In the genomic region with DNA sequence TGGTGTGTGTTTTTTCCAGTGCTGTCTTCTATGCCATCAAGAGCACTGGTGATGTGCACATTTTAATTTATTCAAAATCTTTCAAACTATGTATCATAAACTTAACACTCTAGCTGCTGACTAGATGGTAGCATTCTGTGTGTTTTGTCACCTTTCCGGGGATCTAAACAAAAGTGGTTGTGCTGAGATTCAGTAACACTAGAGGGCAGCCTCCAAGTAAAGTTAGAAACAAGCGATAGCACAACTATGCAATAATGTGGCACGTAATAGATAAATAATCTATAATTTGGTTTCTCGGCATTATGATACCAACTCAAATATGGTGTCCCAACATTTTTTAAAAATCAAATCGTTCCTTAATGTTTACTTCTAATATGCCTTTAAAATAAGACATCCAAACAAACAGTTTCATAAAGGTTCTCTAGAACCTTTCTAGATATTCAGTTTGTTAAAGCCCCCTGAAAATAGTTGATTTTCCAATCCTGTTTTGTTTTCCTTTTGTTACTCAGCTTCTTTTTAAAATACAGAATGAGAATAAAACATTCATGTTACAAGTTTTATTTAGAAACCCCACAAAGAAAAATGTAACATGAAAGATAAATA, we compare ENCODE assay signal across 9 cellular contexts. TPM values are rescaled to one million over a fixed set of nuclear protein-coding genes. Genes with fewer than 3 reads are reported as not detected.
A peak's percentile ranks its signal among the peaks of the same experiment; 100 is the strongest.
DNase-seq lines count a peak whose midpoint lies in the region; ATAC-seq, FAIRE-seq and TF ChIP-seq lines count a peak whose summit lies in the region.
"Had no signal": no experiment of that assay in that cellular context is flagged by ENCODE, and none has a peak within 500 bp of the region (broad histone marks: within the 10 kb centered on the region; RNA-seq: fewer than 3 reads in every experiment).

No MANE protein-coding gene starts in this region.

- H3K9ac ChIP-seq in K562 (ENCODE audit: insufficient read depth in 1 of 2, low read depth in 2 of 2, low read length in 2 of 2): no peak overlapping the region

- H3K4me2 ChIP-seq in K562 (ENCODE audit: insufficient read depth, low read length): no peak overlapping the region

- H3K4me1 ChIP-seq in K562 (replicated peaks in 1 of 2; ENCODE audit: control insufficient read depth in 2 of 2, insufficient read depth in 2 of 2, low read length in 2 of 2): no peaks in the 10 kb centered on the region

- H3K4me1 Mint-ChIP-seq in mesothelial cell of epicardium: peaks cover 39% of the 10 kb centered on the region

- POLR2A ChIA-PET in K562 (lab: Yijun Ruan, JAX): no interaction called here

- no peaks in the 10 kb centered on the region for H3K9me1 ChIP-seq in K562 (ENCODE audit: control insufficient read depth, insufficient read depth, low read length)

- TF ChIP-seq EP300 in K562 (IDR thresholded peaks at IDR 0.05; ENCODE audit: low read length): no peak

- intact Hi-C loops in K562 (cut with micrococcal nuclease): loop anchor here (10.0 kb wide), 1 partner anchor 423 kb away; no protein-coding TSS in a partner anchor

- H3K36me3 ChIP-seq in K562 (ENCODE audit: control insufficient read depth, insufficient read depth, low read length): no peaks in the 10 kb centered on the region

- in situ Hi-C loops in K562 (cut with MboI): no loop called here

- TF ChIP-seq POLR2A in K562 (conservative IDR thresholded peaks at IDR 0.05): no peak

- DNase-seq in GM12865 (ENCODE audit: low read depth): peak; percentile 55
- peak in 2 of 4 experiments; percentile 22 to 28 for DNase-seq in K562 (ENCODE audit: extremely low read depth in 1 of 4, low spot score in 3 of 4)
- no peak for DNase-seq in mesothelial cell of epicardium (ENCODE audit: low spot score in 2 of 2, unreplicated experiment in 2 of 2)
- no peak for DNase-seq in NOMO-1 treated with DMSO at 0.1 percent for 48 hours (lab: John Stamatoyannopoulos, UW; ENCODE audit: unreplicated experiment)
- no peak for DNase-seq in NCI-H2171 (lab: John Stamatoyannopoulos, UW)
- no peak for DNase-seq in NCI-H2196 (lab: John Stamatoyannopoulos, UW; ENCODE audit: unreplicated experiment)

- peak in 1 of 2 experiments; percentile 58; a peak in 3 of 4 replicates for TF ChIP-seq RAD21 in K562 (CRISPR knock-in tag; conservative IDR thresholded peaks at IDR 0.05 in 1 of 2, IDR thresholded peaks at IDR 0.05 in 1 of 2)

- H2AFZ ChIP-seq in K562 (ENCODE audit: low read depth, low read length): no peak overlapping the region

- no peak overlapping the region for H3K27ac Mint-ChIP-seq in mesothelial cell of epicardium
- H3K27ac Mint-ChIP-seq: memory B cell had no signal

- ATAC-seq in HG03469 (IDR thresholded peaks at IDR 0.05; ENCODE audit: unreplicated experiment) (peak; percentile 61), K562 (peak; percentile 75), HG03139 (IDR thresholded peaks at IDR 0.05; ENCODE audit: unreplicated experiment) (no peak)

- no TSS peak for BruUV-seq in K562 (replicated peaks; lab: Mats Ljungman, UMichigan)

- H3K4me3 Mint-ChIP-seq in mesothelial cell of epicardium: no peak overlapping the region
- H3K4me3 Mint-ChIP-seq: memory B cell had no signal

- no peak overlapping the region for H3K27ac ChIP-seq in K562 (ENCODE audit: extremely low read depth, low read depth, low read length)

- peak; percentile 76 for FAIRE-seq in K562 (lab: Jason Lieb, UNC)

- H3K27me3 ChIP-seq in K562 (ENCODE audit: control insufficient read depth in 2 of 2, insufficient read depth in 2 of 2, low read length in 2 of 2): peaks cover 0 to 4% of the 10 kb centered on the region in 2 experiments; a peak in 1 of 5 replicates

- H3K36me3 Mint-ChIP-seq in mesothelial cell of epicardium: no peaks in the 10 kb centered on the region

- H3K9me3 Mint-ChIP-seq in mesothelial cell of epicardium: no peaks in the 10 kb centered on the region
- H3K9me3 Mint-ChIP-seq: memory B cell had no signal

- TF ChIP-seq CTCF in GM12865 (IDR thresholded peaks at IDR 0.05; ENCODE audit: insufficient read depth, low read depth, low read length, missing control alignments) (peak; percentile 51), K562 (IDR thresholded peaks at IDR 0.05 in 2 of 3, conservative IDR thresholded peaks at IDR 0.05 in 1 of 3; ENCODE audit: insufficient read depth in 2 of 3, low read depth in 1 of 3, low read length in 3 of 3) (peak; percentile 29 to 50 (median 48); a peak in 5 of 6 replicates), mesothelial cell of epicardium (IDR thresholded peaks at IDR 0.05; ENCODE audit: unreplicated experiment) (peak; percentile 36)

- WGBS in K562 (ENCODE audit: insufficient coverage, low coverage, missing lambda C conversion rate): 4% methylated on average over 5 of the region's 5 CpGs

- no peaks in the 10 kb centered on the region for H3K79me2 ChIP-seq in K562 (ENCODE audit: control insufficient read depth, insufficient read depth, low read length)

- no peaks in the 10 kb centered on the region for H3K9me3 ChIP-seq in K562 (replicated peaks; ENCODE audit: control insufficient read depth, insufficient read depth, low read depth, low read length)

- CTCF ChIA-PET in K562 (lab: Yijun Ruan, JAX; ENCODE audit: low intra/inter-chr PET ratio): interaction anchor here (0.6 kb wide), 1 partner anchor 671 kb away, joined by 3 read pairs; no protein-coding TSS in a partner anchor

- H3K4me3 ChIP-seq in GM12865 (ENCODE audit: low read depth, low read length) (no peak overlapping the region), K562 (no peak overlapping the region)

- H4K20me1 ChIP-seq in K562 (replicated peaks; ENCODE audit: control insufficient read depth, insufficient read depth, low read length): no peaks in the 10 kb centered on the region

- H3K27me3 Mint-ChIP-seq in mesothelial cell of epicardium (ENCODE audit: low read depth): no peaks in the 10 kb centered on the region
- H3K27me3 Mint-ChIP-seq: memory B cell had no signal

TF ChIP-seq in K562, 482 proteins besides CTCF, POLR2A, EP300 and RAD21:
- no peak for TF ChIP-seq HNRNPLL (IDR thresholded peaks at IDR 0.05; ENCODE audit: low read depth, low read length, poor library complexity, severe bottlenecking)
- no peak for TF ChIP-seq ZNF398 (CRISPR knock-in tag; IDR thresholded peaks at IDR 0.05)
- TF ChIP-seq SREBF2 (CRISPR knock-in tag; IDR thresholded peaks at IDR 0.05): no peak
- TF ChIP-seq SMARCA5 (IDR thresholded peaks at IDR 0.05): no peak

RNA-seq across cellular contexts. Expression of gene SEMA6A, which starts 16.9 kb away (rescaled TPM):
- not detected in 2 replicates for total RNA-seq in K562 (2011; cell fraction: chromatin; rRNA removed; ENCODE audit: low replicate concordance)
- not detected in 2 replicates for total RNA-seq in K562 (2011; cell fraction: nucleolus; rRNA removed)
- not detected in 2 replicates for total RNA-seq in K562 (2011; cell fraction: nucleoplasm; rRNA removed)
- total RNA-seq in K562 (2014; rRNA removed) (not detected in 2 replicates), K562 (2014; rRNA removed; fragmentation: Illumina TruSeq; extraction: Trizol) (not detected in 2 replicates), K562 (2015; rRNA removed; fragmentation: Illumina TruSeq; extraction: Trizol) (0.25 TPM in 1 of 2 replicates, not detected in the other), K562 (2021) (0.42 and 0.56 TPM in 2 replicates), mesothelial cell of epicardium (129 to 138 TPM (median 132 TPM) in 3 replicates)
- polyA plus RNA-seq in K562 (2011; rRNA removed) (not detected in 2 replicates), K562 (2014; fragmentation: Illumina TruSeq; extraction: Trizol) (not detected in 2 replicates), K562 (2014; fragmentation: Nextera tagmentation; extraction: Ambion mirVana) (under 1 TPM; 0.04 to 0.10 TPM), K562 (2014; rRNA removed) (not detected in 2 replicates)
- polyA plus RNA-seq in K562 (2011; cell fraction: cytosol; rRNA removed): not detected in 2 replicates
- polyA plus RNA-seq in K562 (2011; cell fraction: nucleus; rRNA removed): 0.06 TPM in 2 replicates
- 1.2 and 1.5 TPM in 2 replicates for polyA plus RNA-seq in K562 (2012)
- not detected in 2 replicates for polyA minus RNA-seq in K562 (2011; rRNA and poly(A)+ RNA removed)
- polyA minus RNA-seq in K562 (2011; cell fraction: cytosol; rRNA and poly(A)+ RNA removed): not detected in 2 replicates
- not detected in 2 replicates for polyA minus RNA-seq in K562 (2011; cell fraction: nucleus; rRNA and poly(A)+ RNA removed)

Comparison
In these comparisons a context has a peak if more than half of its experiments do, and no peak if none do; other contexts are left out.
1. RNA of gene SEMA6A, which starts 16.9 kb away (total RNA-seq): 129 to 138 TPM in mesothelial cell of epicardium; 0.25 to 0.56 TPM in K562; every median in the first group is over 10 times any median in the second.
2. Peak in every context shown above with its lines, with median percentiles within 50 percentile points of each other: CTCF ChIP-seq.